In genomic region chr2:230160112-230160660, GRCh38 we compare ENCODE assay signal across 8 cellular contexts. TPM values are rescaled to one million over a fixed set of nuclear protein-coding genes. Genes with fewer than 3 reads are reported as not detected.
DNase-seq lines count a peak whose midpoint lies in the region; ATAC-seq and TF ChIP-seq lines count a peak whose summit lies in the region.

No MANE protein-coding gene starts in this region.

- peak; percentile 25 for DNase-seq in DMS53 treated with DMSO at 0.1 percent for 48 hours (lab: John Stamatoyannopoulos, UW; ENCODE audit: unreplicated experiment)
- peak; percentile 37 for DNase-seq in Jurkat, Clone E6-1 (ENCODE audit: low read depth, low spot score)
- peak in 3 of 5 donors; percentile 19 to 52 (median 22) for DNase-seq in T-helper 1 cell
- no peak for DNase-seq in ascending aorta (ENCODE audit: low spot score in 2 of 2)
- DNase-seq in hepatocyte (ENCODE audit: low spot score): peak; percentile 60
- DNase-seq in stimulated activated CD4-positive, alpha-beta T cell treated with anti-CD3 and anti-CD28 coated beads, Interleukin-12 subunit alpha, Interleukin-12 subunit beta, amount 100 ng/mL, for 48 hours (ENCODE audit: low read depth in 2 of 3, low spot score in 1 of 3): peak in 2 of 3 donors; percentile 12 to 62

- no peaks in the 10 kb centered on the region for H3K9me2 ChIP-seq in hepatocyte (replicated peaks; ENCODE audit: insufficient read depth)

- H3K36me3 ChIP-seq in ascending aorta: no peaks in the 10 kb centered on the region
- H3K36me3 ChIP-seq in hepatocyte (replicated peaks; ENCODE audit: insufficient read depth, low read depth): no peaks in the 10 kb centered on the region

- H3K27me3 ChIP-seq in ascending aorta: no peaks in the 10 kb centered on the region
- no peaks in the 10 kb centered on the region for H3K27me3 ChIP-seq in hepatocyte

- TF ChIP-seq CTCF in ascending aorta (IDR thresholded peaks at IDR 0.05) (peak; percentile 44 to 70 (median 47)), hepatocyte (IDR thresholded peaks at IDR 0.05; ENCODE audit: poor library complexity) (peak; percentile 58)

- no peaks in the 10 kb centered on the region for H3K79me2 ChIP-seq in hepatocyte

- H3K9me3 ChIP-seq in ascending aorta (no peaks in the 10 kb centered on the region), hepatocyte (ENCODE audit: low read depth) (no peaks in the 10 kb centered on the region)

- H3K4me2 ChIP-seq in hepatocyte: no peak overlapping the region

- 67% methylated on average over 11 of the region's 11 CpGs for WGBS in hepatocyte (ENCODE audit: low lambda C conversion rate, missing lambda C conversion rate)

- H3K27ac ChIP-seq in ascending aorta: no peak overlapping the region
- no peak overlapping the region for H3K27ac ChIP-seq in hepatocyte

- no peaks in the 10 kb centered on the region for H3K4me1 ChIP-seq in ascending aorta
- H3K4me1 ChIP-seq in hepatocyte (ENCODE audit: insufficient read depth): no peaks in the 10 kb centered on the region

- no peaks in the 10 kb centered on the region for H4K20me1 ChIP-seq in hepatocyte (ENCODE audit: insufficient read depth, poor library complexity, severe bottlenecking)

- ATAC-seq in GM21447 (IDR thresholded peaks at IDR 0.05; ENCODE audit: unreplicated experiment) (no peak), GM21737 (IDR thresholded peaks at IDR 0.05; ENCODE audit: unreplicated experiment) (no peak)

- H3K4me3 ChIP-seq in Jurkat, Clone E6-1 (ENCODE audit: low read length): no peak overlapping the region
- no peak overlapping the region for H3K4me3 ChIP-seq in ascending aorta
- no peak overlapping the region for H3K4me3 ChIP-seq in hepatocyte

- no peak overlapping the region for H2AFZ ChIP-seq in hepatocyte

- intact Hi-C loops in ascending aorta (cut with DNase I): loop anchor here (5.0 kb wide), 1 partner anchor 153 kb away; no protein-coding TSS in a partner anchor

RNA-seq across cellular contexts. Expression of gene SP110, which starts 59.6 kb away (rescaled TPM):
- polyA plus RNA-seq in Jurkat, Clone E6-1 (2012; ENCODE audit: insufficient read depth, insufficient read length): 36.7 TPM
- total RNA-seq in ascending aorta (25.2 TPM), hepatocyte (5.1 and 15.9 TPM in 2 replicates)
- polyA plus RNA-seq in hepatocyte: 10.9 and 14.5 TPM in 2 replicates

Comparison
In these comparisons a context has a peak if more than half of its experiments do, and no peak if none do; other contexts are left out.
1. DNase-seq: peak in DMS53 treated with DMSO at 0.1 percent for 48 hours (single experiment), Jurkat, Clone E6-1 (single experiment), T-helper 1 cell (3 of 5), hepatocyte (single experiment) and stimulated activated CD4-positive, alpha-beta T cell treated with anti-CD3 and anti-CD28 coated beads, Interleukin-12 subunit alpha, Interleukin-12 subunit beta, amount 100 ng/mL, for 48 hours (2 of 3); none in ascending aorta (0 of 2).